12 cellular contexts compared by ENCODE assay signal in the genomic region with DNA sequence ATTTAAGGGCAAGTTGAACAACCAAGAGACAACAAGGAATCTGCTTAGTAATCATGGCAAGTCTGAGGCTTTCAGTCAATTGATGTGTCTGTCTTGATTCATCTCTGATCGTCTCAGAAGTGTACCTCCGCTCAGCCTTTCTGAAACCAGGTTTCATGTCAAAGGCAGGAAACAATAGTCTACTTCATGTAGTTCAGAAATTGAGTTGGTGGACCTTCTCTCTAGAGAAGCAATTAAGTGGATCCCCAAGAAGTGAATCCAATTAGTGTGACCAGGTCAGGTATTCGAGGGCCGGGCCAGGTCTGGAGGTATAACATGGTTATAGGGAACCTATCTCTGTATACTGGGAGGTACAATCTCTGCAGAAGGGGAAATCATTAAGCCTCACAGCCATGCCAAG. TPM values are rescaled to one million over a fixed set of nuclear protein-coding genes. Genes with fewer than 3 reads are reported as not detected.
DNase-seq lines count a peak whose midpoint lies in the region; ATAC-seq and TF ChIP-seq lines count a peak whose summit lies in the region.
"Had no signal": no experiment of that assay in that cellular context is flagged by ENCODE, and none has a peak within 500 bp of the region (broad histone marks: within the 10 kb centered on the region; RNA-seq: fewer than 3 reads in every experiment).

No MANE protein-coding gene starts in this region.

- H3K36me3 ChIP-seq in CD4-positive, CD25-positive, alpha-beta regulatory T cell (ENCODE audit: control insufficient read depth, insufficient read depth, low read length) = no peaks in the 10 kb centered on the region
- H3K36me3 ChIP-seq in left ventricle myocardium inferior = no peaks in the 10 kb centered on the region

- peak overlapping the region; percentile 52 for H3K4me3 ChIP-seq in CD4-positive, CD25-positive, alpha-beta regulatory T cell (ENCODE audit: low read depth, low read length)
- no peak overlapping the region for H3K4me3 ChIP-seq in left ventricle myocardium inferior
- H3K4me3 ChIP-seq: SK-N-MC had no signal

- H3K4me1 Mint-ChIP-seq in CD4-positive, CD25-positive, alpha-beta regulatory T cell = peaks cover 44 to 70% (median 64%) of the 10 kb centered on the region in 4 donors
- H3K4me1 Mint-ChIP-seq in MCF 10A (ENCODE audit: insufficient read depth, unreplicated experiment) = no peaks in the 10 kb centered on the region
- H3K4me1 Mint-ChIP-seq: H9 had no signal

- H3K9me3 Mint-ChIP-seq in CD4-positive, CD25-positive, alpha-beta regulatory T cell = no peaks in the 10 kb centered on the region
- no peaks in the 10 kb centered on the region for H3K9me3 Mint-ChIP-seq in MCF 10A (ENCODE audit: unreplicated experiment)
- H3K9me3 Mint-ChIP-seq: CD8-positive, alpha-beta memory T cell; H9 had no signal

- POLR2A ChIA-PET in MCF 10A (lab: Yijun Ruan, JAX) = no interaction called here

- peak in 1 of 3 donors; percentile 79 for DNase-seq in CD4-positive, CD25-positive, alpha-beta regulatory T cell
- DNase-seq in NCI-H526 treated with DMSO at 0.1 percent for 48 hours (lab: John Stamatoyannopoulos, UW) (no peak), left ventricle myocardium inferior (no peak), NCI-H2029 treated with DMSO at 0.1 percent for 48 hours (lab: John Stamatoyannopoulos, UW) (no peak), MCF 10A (ENCODE audit: unreplicated experiment) (no peak)
- DNase-seq: CD8-positive, alpha-beta memory T cell; H9; NCI-H1436 treated with DMSO at 0.1 percent for 48 hours had no signal

- H3K4me3 Mint-ChIP-seq in CD4-positive, CD25-positive, alpha-beta regulatory T cell = peak overlapping the region; percentile 39 to 77 (median 50)
- no peak overlapping the region for H3K4me3 Mint-ChIP-seq in MCF 10A (ENCODE audit: unreplicated experiment)
- H3K4me3 Mint-ChIP-seq: CD8-positive, alpha-beta memory T cell; H9 had no signal

- TF ChIP-seq CTCF in left ventricle myocardium inferior (IDR thresholded peaks at IDR 0.05; ENCODE audit: borderline replicate concordance) (no peak), MCF 10A (IDR thresholded peaks at IDR 0.05; ENCODE audit: unreplicated experiment) (no peak)

- H3K36me3 Mint-ChIP-seq in CD4-positive, CD25-positive, alpha-beta regulatory T cell = peaks cover 6% of the 10 kb centered on the region
- H3K36me3 Mint-ChIP-seq in MCF 10A (ENCODE audit: insufficient read depth, unreplicated experiment) = no peaks in the 10 kb centered on the region

- H3K9me3 ChIP-seq in CD4-positive, CD25-positive, alpha-beta regulatory T cell (ENCODE audit: control insufficient read depth in 2 of 2, low read length in 2 of 2) = no peaks in the 10 kb centered on the region
- H3K9me3 ChIP-seq in left ventricle myocardium inferior (replicated peaks) = no peaks in the 10 kb centered on the region

- no TSS peak for BruUV-seq in MCF 10A (replicated peaks; lab: Mats Ljungman, UMichigan)

- H3K27me3 Mint-ChIP-seq in CD4-positive, CD25-positive, alpha-beta regulatory T cell = no peaks in the 10 kb centered on the region
- no peaks in the 10 kb centered on the region for H3K27me3 Mint-ChIP-seq in MCF 10A (ENCODE audit: insufficient read depth, unreplicated experiment)
- H3K27me3 Mint-ChIP-seq: CD8-positive, alpha-beta memory T cell had no signal

- ATAC-seq in CD4-positive, CD25-positive, alpha-beta regulatory T cell (ENCODE audit: low read depth in 2 of 2) = peak; percentile 22 to 35
- ATAC-seq in GM18868 (IDR thresholded peaks at IDR 0.05; ENCODE audit: unreplicated experiment) (peak; percentile 40), HG02642 (IDR thresholded peaks at IDR 0.05; ENCODE audit: poor library complexity, unreplicated experiment) (peak; percentile 40), HG03571 (IDR thresholded peaks at IDR 0.05; ENCODE audit: unreplicated experiment) (peak; percentile 39)

- H3K27ac ChIP-seq in CD4-positive, CD25-positive, alpha-beta regulatory T cell (ENCODE audit: insufficient read depth, low read length, poor library complexity, severe bottlenecking) = peak overlapping the region; percentile 52
- H3K27ac ChIP-seq in left ventricle myocardium inferior (replicated peaks) = no peak overlapping the region
- H3K27ac ChIP-seq: SK-N-MC had no signal

- intact Hi-C loops in left ventricle myocardium inferior (cut with micrococcal nuclease) = no loop called here
- intact Hi-C loops in MCF 10A (cut with micrococcal nuclease) = no loop called here

- CTCF ChIA-PET in MCF 10A (lab: Yijun Ruan, JAX) = no interaction called here

- no peaks in the 10 kb centered on the region for H3K27me3 ChIP-seq in CD4-positive, CD25-positive, alpha-beta regulatory T cell (ENCODE audit: control insufficient read depth, insufficient read depth, low read length)
- no peaks in the 10 kb centered on the region for H3K27me3 ChIP-seq in left ventricle myocardium inferior (ENCODE audit: low read depth)

- H3K27ac Mint-ChIP-seq in CD4-positive, CD25-positive, alpha-beta regulatory T cell = peak overlapping the region; percentile 91 to 99 (median 91)
- H3K27ac Mint-ChIP-seq in MCF 10A (ENCODE audit: low read depth, unreplicated experiment) = no peak overlapping the region

- H3K4me1 ChIP-seq in CD4-positive, CD25-positive, alpha-beta regulatory T cell (ENCODE audit: control insufficient read depth, insufficient read depth, low read length, poor library complexity, severe bottlenecking) = peaks cover 60% of the 10 kb centered on the region
- H3K4me1 ChIP-seq in left ventricle myocardium inferior = no peaks in the 10 kb centered on the region

RNA-seq across cellular contexts. Expression of gene DAPP1, which starts 31.9 kb away (rescaled TPM):
- 29.8 TPM for total RNA-seq in CD4-positive, CD25-positive, alpha-beta regulatory T cell
- polyA plus RNA-seq in CD4-positive, CD25-positive, alpha-beta regulatory T cell = 10 to 100 TPM; 25.0 to 42.8 (median 31.7) TPM
- total RNA-seq in left ventricle myocardium inferior = 0.74 TPM
- 17.6 and 24.7 TPM in 2 replicates for total RNA-seq in MCF 10A (2022)
- total RNA-seq: H9 had no signal

RNA-seq across cellular contexts. Expression of gene LAMTOR3, which starts 45.7 kb away (rescaled TPM):
- total RNA-seq in CD4-positive, CD25-positive, alpha-beta regulatory T cell = 17.0 TPM
- 10 to 100 TPM; 32.5 to 41.5 (median 34.1) TPM for polyA plus RNA-seq in CD4-positive, CD25-positive, alpha-beta regulatory T cell
- 38.5 TPM for total RNA-seq in left ventricle myocardium inferior
- total RNA-seq in MCF 10A (2022) = 33.5 and 35.9 TPM in 2 replicates

Comparison
In these comparisons a context has a peak if more than half of its experiments do, and no peak if none do; other contexts are left out.
1. RNA of gene DAPP1, which starts 31.9 kb away (total RNA-seq): 29.8 TPM in CD4-positive, CD25-positive, alpha-beta regulatory T cell (single experiment) and 17.6 to 24.7 TPM in MCF 10A; 0.74 TPM in left ventricle myocardium inferior (single experiment); every median in the first group is over 10 times any median in the second.
2. Peak in every context shown above with its lines, with median percentiles within 50 percentile points of each other: ATAC-seq.